ENCODE assay signal across 2 cellular contexts in genomic region chr5:132907161-132907560, GRCh38.
TF ChIP-seq lines count a peak whose summit lies in the region.

No MANE protein-coding gene starts in this region.

TF ChIP-seq in GM23338, 12 proteins besides CTCF, POLR2A, EP300 and RAD21:
- TF ChIP-seq EZH2phosphoT487 (IDR thresholded peaks at IDR 0.05; ENCODE audit: unreplicated experiment) (no peak), REST (IDR thresholded peaks at IDR 0.05; ENCODE audit: unreplicated experiment) (no peak), ZNF462 (CRISPR knock-in tag; IDR thresholded peaks at IDR 0.05) (no peak), EZH2 (IDR thresholded peaks at IDR 0.05; ENCODE audit: low read depth, unreplicated experiment) (no peak), JUNB (IDR thresholded peaks at IDR 0.05; ENCODE audit: unreplicated experiment) (no peak), ZNF331 (CRISPR knock-in tag; IDR thresholded peaks at IDR 0.05; ENCODE audit: low read depth) (no peak), CREB1 (CRISPR knock-in tag; IDR thresholded peaks at IDR 0.05; ENCODE audit: low read depth) (no peak), ZNF114 (CRISPR knock-in tag; IDR thresholded peaks at IDR 0.05) (no peak), POLR2AphosphoS5 (IDR thresholded peaks at IDR 0.05; ENCODE audit: low read depth) (no peak), ETS1 (IDR thresholded peaks at IDR 0.05) (no peak), NANOG (IDR thresholded peaks at IDR 0.05; ENCODE audit: borderline replicate concordance) (no peak), STAT1 (IDR thresholded peaks at IDR 0.05; ENCODE audit: unreplicated experiment) (no peak)

TF ChIP-seq in IMR-90, 13 proteins besides CTCF, POLR2A, EP300 and RAD21:
- TF ChIP-seq NFE2L2 (IDR thresholded peaks at IDR 0.05; ENCODE audit: low read depth, low read length) (no peak), SMC3 (IDR thresholded peaks at IDR 0.05; ENCODE audit: low read depth, low read length) (no peak), ELK1 (IDR thresholded peaks at IDR 0.05; ENCODE audit: borderline replicate concordance, low read depth, low read length) (no peak), MAZ (IDR thresholded peaks at IDR 0.05; ENCODE audit: borderline replicate concordance, low read depth, low read length) (no peak), CHD1 (IDR thresholded peaks at IDR 0.05; ENCODE audit: low read depth, low read length) (no peak), FOS (IDR thresholded peaks at IDR 0.05; ENCODE audit: low read depth, low read length) (no peak), RCOR1 (IDR thresholded peaks at IDR 0.05; ENCODE audit: insufficient replicate concordance, low read length) (no peak), BHLHE40 (IDR thresholded peaks at IDR 0.05; ENCODE audit: low read depth, low read length) (no peak), MAFK (IDR thresholded peaks at IDR 0.05; ENCODE audit: low read depth, low read length) (no peak), RFX5 (IDR thresholded peaks at IDR 0.05; ENCODE audit: low read depth, low read length) (no peak), CEBPB (IDR thresholded peaks at IDR 0.05; ENCODE audit: low read depth, low read length) (no peak), USF2 (IDR thresholded peaks at IDR 0.05; ENCODE audit: low read depth, low read length) (no peak)
